Comparison of ENCODE assay signal across 8 cellular contexts in genomic region chr15:90300988-90301715, GRCh38. TPM values are rescaled to one million over a fixed set of nuclear protein-coding genes. Genes with fewer than 3 reads are reported as not detected.
DNase-seq lines count a peak whose midpoint lies in the region; ATAC-seq and TF ChIP-seq lines count a peak whose summit lies in the region.

No MANE protein-coding gene starts in this region.

- CTCF ChIA-PET in activated CD8-positive, alpha-beta memory T cell treated with anti-CD3 and anti-CD28 coated beads, Interleukin-2, amount 10 ng/mL, durations not matched to agents 7 days and 5 days (lab: Charles Lee), result interaction anchor here (0.6 to 3.1 kb wide), 25 partner anchors 8 to 376 kb away, joined by 3 to 19 read pairs (median 4); no protein-coding TSS in a partner anchor

- ATAC-seq in activated CD8-positive, alpha-beta memory T cell treated with anti-CD3 and anti-CD28 coated beads, Interleukin-2, amount 10 ng/mL, durations not matched to agents 7 days and 5 days, result peak; percentile 73
- ATAC-seq in omental fat pad (ENCODE audit: low FRiP score), result no peak

- H3K36me3 Mint-ChIP-seq in activated CD8-positive, alpha-beta memory T cell treated with anti-CD3 and anti-CD28 coated beads, Interleukin-2, amount 10 ng/mL, durations not matched to agents 7 days and 5 days, result no peaks in the 10 kb centered on the region
- no peaks in the 10 kb centered on the region for H3K36me3 Mint-ChIP-seq in nephron progenitor cell (ENCODE audit: low read depth)

- H3K9me3 Mint-ChIP-seq in activated CD8-positive, alpha-beta memory T cell treated with anti-CD3 and anti-CD28 coated beads, Interleukin-2, amount 10 ng/mL, durations not matched to agents 7 days and 5 days (ENCODE audit: low read depth), result no peaks in the 10 kb centered on the region
- peaks cover 4% of the 10 kb centered on the region for H3K9me3 Mint-ChIP-seq in nephron progenitor cell

- H3K27ac Mint-ChIP-seq in activated CD8-positive, alpha-beta memory T cell treated with anti-CD3 and anti-CD28 coated beads, Interleukin-2, amount 10 ng/mL, durations not matched to agents 7 days and 5 days, result no peak overlapping the region
- no peak overlapping the region for H3K27ac Mint-ChIP-seq in nephron progenitor cell

- peaks cover 0 to 90% (median 30%) of the 10 kb centered on the region in 4 donors for H3K4me1 ChIP-seq in tibial artery

- no peak overlapping the region for H3K4me3 Mint-ChIP-seq in activated CD8-positive, alpha-beta memory T cell treated with anti-CD3 and anti-CD28 coated beads, Interleukin-2, amount 10 ng/mL, durations not matched to agents 7 days and 5 days
- no peak overlapping the region for H3K4me3 Mint-ChIP-seq in nephron progenitor cell

- peak overlapping the region; percentile 81 to 87 for H3K27ac ChIP-seq in tibial artery

- DNase-seq in DMS 273 (lab: John Stamatoyannopoulos, UW; ENCODE audit: unreplicated experiment) (peak; percentile 72), DMS 273 treated with DMSO at 0.1 percent for 48 hours (lab: John Stamatoyannopoulos, UW) (no peak), NCI-H460 (ENCODE audit: extremely low read depth, low read depth) (peak; percentile 49), epithelial cell of proximal tubule (ENCODE audit: low read depth) (no peak), nephron progenitor cell (peak; percentile 72), tibial artery (peak; percentile 57 to 90), omental fat pad (ENCODE audit: low spot score) (no peak)
- DNase-seq in activated CD8-positive, alpha-beta memory T cell treated with anti-CD3 and anti-CD28 coated beads, Interleukin-2, amount 10 ng/mL, durations not matched to agents 7 days and 5 days, result peak; percentile 78

- H3K36me3 ChIP-seq in tibial artery, result no peaks in the 10 kb centered on the region

- peak overlapping the region; percentile 53 for H3K4me3 ChIP-seq in epithelial cell of proximal tubule (ENCODE audit: low read depth, low read length)
- no peak overlapping the region for H3K4me3 ChIP-seq in tibial artery

- TF ChIP-seq CTCF in epithelial cell of proximal tubule (conservative IDR thresholded peaks at IDR 0.05; ENCODE audit: low read depth, low read length) (peak; percentile 97), nephron progenitor cell (IDR thresholded peaks at IDR 0.05) (peak; percentile 76), tibial artery (IDR thresholded peaks at IDR 0.05) (peak; percentile 80 to 84), omental fat pad (IDR thresholded peaks at IDR 0.05) (peak in 1 of 3 donors; percentile 38)

- H3K27me3 Mint-ChIP-seq in activated CD8-positive, alpha-beta memory T cell treated with anti-CD3 and anti-CD28 coated beads, Interleukin-2, amount 10 ng/mL, durations not matched to agents 7 days and 5 days, result peaks cover 3% of the 10 kb centered on the region
- peaks cover under 1% of the 10 kb centered on the region for H3K27me3 Mint-ChIP-seq in nephron progenitor cell (ENCODE audit: low read depth, poor library complexity)

- no peaks in the 10 kb centered on the region for H3K27me3 ChIP-seq in tibial artery

- H3K9me3 ChIP-seq in tibial artery, result no peaks in the 10 kb centered on the region

- intact Hi-C loops in tibial artery (cut with DNase I; ENCODE audit: low total_unique reads), result no loop called here

- H3K4me1 Mint-ChIP-seq in activated CD8-positive, alpha-beta memory T cell treated with anti-CD3 and anti-CD28 coated beads, Interleukin-2, amount 10 ng/mL, durations not matched to agents 7 days and 5 days, result peaks cover 31% of the 10 kb centered on the region
- H3K4me1 Mint-ChIP-seq in nephron progenitor cell, result peaks cover 12% of the 10 kb centered on the region

RNA-seq across cellular contexts. Expression of gene NGRN, which starts 35.7 kb away (rescaled TPM):
- total RNA-seq in NCI-H460 (2014; rRNA removed; shearing (Covaris generic)), result 119 and 120 TPM in 2 replicates
- polyA plus RNA-seq in NCI-H460 (2014; cell fraction: nucleus; rRNA removed), result 56.8 and 59.8 TPM in 2 replicates
- 10 to 100 TPM; 30.1 to 34.9 TPM for total RNA-seq in activated CD8-positive, alpha-beta memory T cell treated with anti-CD3 and anti-CD28 coated beads, Interleukin-2, amount 10 ng/mL, durations not matched to agents 7 days and 5 days
- 74.8 and 79.6 TPM in 2 replicates for total RNA-seq in epithelial cell of proximal tubule
- total RNA-seq in omental fat pad, result 10 to 100 TPM; 55.5 to 81.7 (median 71.6) TPM

RNA-seq across cellular contexts. Expression of gene ZNF774, which starts 50.9 kb away (rescaled TPM):
- 0.69 and 1.5 TPM in 2 replicates for total RNA-seq in NCI-H460 (2014; rRNA removed; shearing (Covaris generic))
- polyA plus RNA-seq in NCI-H460 (2014; cell fraction: nucleus; rRNA removed), result 0.47 and 1.0 TPM in 2 replicates
- total RNA-seq in activated CD8-positive, alpha-beta memory T cell treated with anti-CD3 and anti-CD28 coated beads, Interleukin-2, amount 10 ng/mL, durations not matched to agents 7 days and 5 days, result 1 to 10 TPM; 1.6 to 2.1 TPM
- total RNA-seq in epithelial cell of proximal tubule, result 1.1 and 5.9 TPM in 2 replicates
- 1 to 10 TPM in 2 of 4 donors, under 1 TPM in 2; 0.36 to 1.8 (median 1.1) TPM for total RNA-seq in omental fat pad

RNA-seq across cellular contexts. Expression of gene TTLL13, which starts 51.8 kb away (rescaled TPM):
- 0.10 and 0.43 TPM in 2 replicates for total RNA-seq in NCI-H460 (2014; rRNA removed; shearing (Covaris generic))
- 0.26 TPM in 1 of 2 replicates, not detected in the other for polyA plus RNA-seq in NCI-H460 (2014; cell fraction: nucleus; rRNA removed)
- total RNA-seq in activated CD8-positive, alpha-beta memory T cell treated with anti-CD3 and anti-CD28 coated beads, Interleukin-2, amount 10 ng/mL, durations not matched to agents 7 days and 5 days, result 1 to 10 TPM in 1 of 2 experiments, under 1 TPM in 1; 0.80 to 1.1 TPM
- not detected in 2 replicates for total RNA-seq in epithelial cell of proximal tubule
- not detected for total RNA-seq in omental fat pad

Comparison
In these comparisons a context has a peak if more than half of its experiments do, and no peak if none do; other contexts are left out.
1. DNase-seq: peak in DMS 273 (single experiment), NCI-H460 (single experiment), activated CD8-positive, alpha-beta memory T cell treated with anti-CD3 and anti-CD28 coated beads, Interleukin-2, amount 10 ng/mL, durations not matched to agents 7 days and 5 days (single experiment), nephron progenitor cell (single experiment) and tibial artery (2 of 2); none in DMS 273 treated with DMSO at 0.1 percent for 48 hours (single experiment), epithelial cell of proximal tubule (single experiment) and omental fat pad (single experiment).